ENCODE assay signal across 10 cellular contexts in genomic region chr6:79269877-79270276, GRCh38. TPM values are rescaled to one million over a fixed set of nuclear protein-coding genes. Genes with fewer than 3 reads are reported as not detected.
DNase-seq lines count a peak whose midpoint lies in the region; TF ChIP-seq lines count a peak whose summit lies in the region.
"Had no signal": no experiment of that assay in that cellular context is flagged by ENCODE, and none has a peak within 500 bp of the region (broad histone marks: within the 10 kb centered on the region; RNA-seq: fewer than 3 reads in every experiment).

No MANE protein-coding gene starts in this region.

- TF ChIP-seq CTCF in foreskin fibroblast (IDR thresholded peaks at IDR 0.05; ENCODE audit: low read depth, low read length) = no peak

- peak; percentile 61 for DNase-seq in GM04504 (ENCODE audit: low read depth)
- DNase-seq in T1000 (lab: John Stamatoyannopoulos, UW) = peak; percentile 59
- peak; percentile 72 to 74 for DNase-seq in foreskin fibroblast
- DNase-seq in renal cortical epithelial cell (ENCODE audit: low read depth) = peak; percentile 97
- DNase-seq in SK-N-DZ (ENCODE audit: low spot score) = no peak
- no peak for DNase-seq in ecto neural progenitor cell (ENCODE audit: low spot score)
- no peak for DNase-seq in SW480 (ENCODE audit: low spot score)
- DNase-seq in activated CD4-positive, CD25-positive, alpha-beta regulatory T cell (lab: John Stamatoyannopoulos, UW) = no peak
- DNase-seq: NCI-H524, stomach had no signal

- H3K4me3 ChIP-seq in foreskin fibroblast (ENCODE audit: low read depth in 1 of 2, low read length in 2 of 2) = no peak overlapping the region
- H3K4me3 ChIP-seq: stomach had no signal

RNA-seq across cellular contexts. Expression of gene HMGN3, which starts 35.4 kb away (rescaled TPM):
- 69.6 and 128 TPM in 2 replicates for total RNA-seq in renal cortical epithelial cell
- 187 and 192 TPM in 2 replicates for polyA plus RNA-seq in SK-N-DZ (2014; cell fraction: cytosol; rRNA removed)
- polyA plus RNA-seq in SK-N-DZ (2014; cell fraction: nucleus; rRNA removed) = 197 and 199 TPM in 2 replicates

Comparison
In these comparisons a context has a peak if more than half of its experiments do, and no peak if none do; other contexts are left out.
1. DNase-seq: peak in GM04504 (single experiment), T1000 (single experiment), foreskin fibroblast (2 of 2) and renal cortical epithelial cell (single experiment); none in SK-N-DZ (single experiment), ecto neural progenitor cell (single experiment), SW480 (single experiment) and activated CD4-positive, CD25-positive, alpha-beta regulatory T cell (0 of 4).